Comparison of ENCODE assay signal across 10 cellular contexts in the genomic region with DNA sequence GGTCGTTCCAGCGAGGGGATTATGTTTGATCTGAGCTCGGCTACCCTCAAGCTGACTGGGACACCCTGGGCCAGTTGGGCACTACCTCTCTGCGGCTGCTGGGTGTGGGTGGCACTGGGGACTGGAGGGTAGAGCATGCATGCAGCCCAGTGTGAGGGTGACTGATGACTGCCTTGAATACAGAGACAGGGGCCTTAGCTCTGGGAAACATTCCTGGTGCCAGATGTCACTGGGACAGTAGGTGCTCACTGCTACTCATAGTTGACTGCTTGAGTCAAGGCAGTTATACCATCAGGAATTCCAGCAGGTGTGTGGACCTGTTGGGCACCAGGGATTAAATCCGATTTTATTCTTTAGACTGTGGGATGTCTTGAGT. TPM values are rescaled to one million over a fixed set of nuclear protein-coding genes. Genes with fewer than 3 reads are reported as not detected.
DNase-seq lines count a peak whose midpoint lies in the region; ATAC-seq and TF ChIP-seq lines count a peak whose summit lies in the region.
"Had no signal": no experiment of that assay in that cellular context is flagged by ENCODE, and none has a peak within 500 bp of the region (broad histone marks: within the 10 kb centered on the region; RNA-seq: fewer than 3 reads in every experiment).

No MANE protein-coding gene starts in this region.

- intact Hi-C loops in OCI-LY7 (cut with micrococcal nuclease; ENCODE audit: unreplicated experiment) = no loop called here

- peaks cover 100% of the 10 kb centered on the region for H3K27me3 Mint-ChIP-seq in activated naive CD4-positive, alpha-beta T cell treated with anti-CD3 and anti-CD28 coated beads, Interleukin-2, amount 10 ng/mL, durations not matched to agents 7 days and 5 days
- H3K27me3 Mint-ChIP-seq in T-helper 17 cell = peaks cover 90% of the 10 kb centered on the region

- no peaks in the 10 kb centered on the region for H3K9me3 ChIP-seq in T-helper 17 cell (ENCODE audit: control insufficient read depth, low read length, poor library complexity, severe bottlenecking)
- H3K9me3 ChIP-seq in iPS-15b (ENCODE audit: control insufficient read depth, insufficient read depth, low read length) = no peaks in the 10 kb centered on the region
- no peaks in the 10 kb centered on the region for H3K9me3 ChIP-seq in subcutaneous abdominal adipose tissue (ENCODE audit: control insufficient read depth in 5 of 5, low read length in 5 of 5)
- no peaks in the 10 kb centered on the region for H3K9me3 ChIP-seq in OCI-LY7 (ENCODE audit: low read length)

- no peak for DNase-seq in activated naive CD4-positive, alpha-beta T cell treated with anti-CD3 and anti-CD28 coated beads, Interleukin-2, amount 10 ng/mL, durations not matched to agents 7 days and 5 days
- DNase-seq in activated naive CD4-positive, alpha-beta T cell treated with anti-CD3 and anti-CD28 coated beads, Interleukin-2, amount 50 U/mL, for 72 hours (ENCODE audit: low spot score in 2 of 2) = no peak
- no peak for DNase-seq in T-helper 17 cell
- DNase-seq in OCI-LY7 (ENCODE audit: low spot score) = no peak
- DNase-seq in MV-4-11 (lab: John Stamatoyannopoulos, UW) = no peak
- DNase-seq: activated CD4-positive, CD25-positive, alpha-beta regulatory T cell treated with anti-CD3 and anti-CD28 coated beads, Interleukin-2, amount 50 U/mL, for 72 hours had no signal

- no peaks in the 10 kb centered on the region for H3K9me2 ChIP-seq in OCI-LY7 (ENCODE audit: insufficient read depth, low read length)

- BruUV-seq in OCI-LY7 (replicated peaks; lab: Mats Ljungman, UMichigan) = no TSS peak

- H3K9ac ChIP-seq in iPS-15b (ENCODE audit: low read depth, low read length) (no peak overlapping the region), subcutaneous abdominal adipose tissue (ENCODE audit: low read length in 5 of 5) (peak overlapping the region in 3 of 5 donors; percentile 69 to 83 (median 77))

- no peak for ATAC-seq in activated naive CD4-positive, alpha-beta T cell treated with anti-CD3 and anti-CD28 coated beads, Interleukin-2, amount 50 U/mL, for 72 hours
- ATAC-seq in T-helper 17 cell (no peak), GM18867 (IDR thresholded peaks at IDR 0.05; ENCODE audit: unreplicated experiment) (no peak)

- no peaks in the 10 kb centered on the region for H3K79me2 ChIP-seq in OCI-LY7 (ENCODE audit: insufficient read depth, low read depth, low read length)

- peak overlapping the region; percentile 80 for H3K27ac Mint-ChIP-seq in activated naive CD4-positive, alpha-beta T cell treated with anti-CD3 and anti-CD28 coated beads, Interleukin-2, amount 10 ng/mL, durations not matched to agents 7 days and 5 days
- H3K27ac Mint-ChIP-seq in activated naive CD4-positive, alpha-beta T cell treated with anti-CD3 and anti-CD28 coated beads, Interleukin-2, amount 50 U/mL, for 72 hours = no peak overlapping the region
- no peak overlapping the region for H3K27ac Mint-ChIP-seq in T-helper 17 cell

- no peaks in the 10 kb centered on the region for H3K36me3 Mint-ChIP-seq in activated naive CD4-positive, alpha-beta T cell treated with anti-CD3 and anti-CD28 coated beads, Interleukin-2, amount 10 ng/mL, durations not matched to agents 7 days and 5 days
- peaks cover 11 to 31% of the 10 kb centered on the region in 2 donors for H3K36me3 Mint-ChIP-seq in activated naive CD4-positive, alpha-beta T cell treated with anti-CD3 and anti-CD28 coated beads, Interleukin-2, amount 50 U/mL, for 72 hours
- peaks cover 6% of the 10 kb centered on the region for H3K36me3 Mint-ChIP-seq in T-helper 17 cell (ENCODE audit: low read depth)

- H2AFZ ChIP-seq in OCI-LY7 (ENCODE audit: low read length) = no peak overlapping the region

- H3K4me1 Mint-ChIP-seq in activated naive CD4-positive, alpha-beta T cell treated with anti-CD3 and anti-CD28 coated beads, Interleukin-2, amount 10 ng/mL, durations not matched to agents 7 days and 5 days = peaks cover 23% of the 10 kb centered on the region
- H3K4me1 Mint-ChIP-seq in T-helper 17 cell = peaks cover 25% of the 10 kb centered on the region

- H3K27me3 ChIP-seq in iPS-15b (ENCODE audit: control insufficient read depth, insufficient read depth, low read length) (peaks cover 98% of the 10 kb centered on the region), subcutaneous abdominal adipose tissue (ENCODE audit: control insufficient read depth in 5 of 5, insufficient read depth in 4 of 5, low read length in 5 of 5) (peaks cover 26 to 88% (median 57%) of the 10 kb centered on the region in 5 donors)

- H3K9me3 Mint-ChIP-seq in activated naive CD4-positive, alpha-beta T cell treated with anti-CD3 and anti-CD28 coated beads, Interleukin-2, amount 10 ng/mL, durations not matched to agents 7 days and 5 days = no peaks in the 10 kb centered on the region
- no peaks in the 10 kb centered on the region for H3K9me3 Mint-ChIP-seq in activated naive CD4-positive, alpha-beta T cell treated with anti-CD3 and anti-CD28 coated beads, Interleukin-2, amount 50 U/mL, for 72 hours
- H3K9me3 Mint-ChIP-seq: dendritic cell treated with granulocyte-macrophage colony-stimulating factor and Interleukin-4, amounts not matched to agents 40 ng/mL and 50 ng/mL, for 4 days had no signal

- H3K27ac ChIP-seq in subcutaneous abdominal adipose tissue (ENCODE audit: low read depth, low read length) (no peak overlapping the region), OCI-LY7 (ENCODE audit: low read depth, low read length, poor library complexity, severe bottlenecking) (no peak overlapping the region)

- H4K20me1 ChIP-seq in OCI-LY7 (ENCODE audit: insufficient read depth, low read length) = no peaks in the 10 kb centered on the region

- H3K4me3 ChIP-seq in iPS-15b (ENCODE audit: low read depth, low read length) = peak overlapping the region; percentile 52
- H3K4me3 ChIP-seq in subcutaneous abdominal adipose tissue (ENCODE audit: low read depth in 1 of 5, low read length in 5 of 5) = peak overlapping the region in 4 of 5 donors; percentile 72 to 75 (median 73)
- no peak overlapping the region for H3K4me3 ChIP-seq in OCI-LY7 (ENCODE audit: low read depth, low read length, poor library complexity, severe bottlenecking)

- H3K36me3 ChIP-seq in iPS-15b (ENCODE audit: control insufficient read depth, insufficient read depth, low read length) (no peaks in the 10 kb centered on the region), subcutaneous abdominal adipose tissue (ENCODE audit: control insufficient read depth in 5 of 5, insufficient read depth in 5 of 5, low read length in 5 of 5) (no peaks in the 10 kb centered on the region), OCI-LY7 (ENCODE audit: insufficient read depth, low read length) (no peaks in the 10 kb centered on the region)

- POLR2A ChIA-PET in OCI-LY7 (lab: Charles Lee) = no interaction called here

- TF ChIP-seq CTCF in OCI-LY7 (conservative IDR thresholded peaks at IDR 0.05; ENCODE audit: low read length) = no peak

- CTCF ChIA-PET in activated naive CD4-positive, alpha-beta T cell treated with anti-CD3 and anti-CD28 coated beads, Interleukin-2, amount 10 ng/mL, durations not matched to agents 7 days and 5 days (lab: Charles Lee) = no interaction called here
- CTCF ChIA-PET in OCI-LY7 (lab: Charles Lee; ENCODE audit: unreplicated experiment) = no interaction called here

- no peak overlapping the region for H3K4me2 ChIP-seq in OCI-LY7 (ENCODE audit: low read length)

- no peak overlapping the region for H3K4me3 Mint-ChIP-seq in activated naive CD4-positive, alpha-beta T cell treated with anti-CD3 and anti-CD28 coated beads, Interleukin-2, amount 10 ng/mL, durations not matched to agents 7 days and 5 days
- peak overlapping the region; percentile 88 for H3K4me3 Mint-ChIP-seq in T-helper 17 cell

- peaks cover 4% of the 10 kb centered on the region for H3K4me1 ChIP-seq in iPS-15b (ENCODE audit: control insufficient read depth, insufficient read depth, low read length)
- peaks cover 0 to 60% (median 36%) of the 10 kb centered on the region in 5 donors for H3K4me1 ChIP-seq in subcutaneous abdominal adipose tissue (ENCODE audit: control insufficient read depth in 5 of 5, insufficient read depth in 5 of 5, low read length in 5 of 5)
- no peaks in the 10 kb centered on the region for H3K4me1 ChIP-seq in OCI-LY7 (ENCODE audit: insufficient read depth, low read length, poor library complexity, severe bottlenecking)

RNA-seq across cellular contexts. Expression of a gene that starts 1.7 kb away (rescaled TPM):
- under 1 TPM in 1 of 2 donors, not detected in 1; 0.21 TPM for total RNA-seq in activated naive CD4-positive, alpha-beta T cell treated with anti-CD3 and anti-CD28 coated beads, Interleukin-2, amount 50 U/mL, for 72 hours
- total RNA-seq in T-helper 17 cell (not detected), OCI-LY7 (2022) (not detected in 2 replicates)
- not detected in 2 replicates for total RNA-seq in OCI-LY7 (2014; rRNA removed; shearing (Covaris generic))

RNA-seq across cellular contexts. Expression of a gene that starts 33.6 kb away (rescaled TPM):
- under 1 TPM in 1 of 2 donors, not detected in 1; 0.11 TPM for total RNA-seq in activated naive CD4-positive, alpha-beta T cell treated with anti-CD3 and anti-CD28 coated beads, Interleukin-2, amount 50 U/mL, for 72 hours
- not detected for total RNA-seq in T-helper 17 cell
- total RNA-seq in OCI-LY7 (2014; rRNA removed; shearing (Covaris generic)) = not detected in 2 replicates
- not detected in 2 replicates for total RNA-seq in OCI-LY7 (2022)
